In genomic region chrX:17692709-17693346, GRCh38 we compare ENCODE assay signal across 1 cellular context.
TF ChIP-seq lines count a peak whose summit lies in the region.

No MANE protein-coding gene starts in this region.

TF ChIP-seq in HEK293, 187 proteins besides CTCF, POLR2A, EP300 and RAD21 (continued from another document):
- TF ChIP-seq, protein P1, sequence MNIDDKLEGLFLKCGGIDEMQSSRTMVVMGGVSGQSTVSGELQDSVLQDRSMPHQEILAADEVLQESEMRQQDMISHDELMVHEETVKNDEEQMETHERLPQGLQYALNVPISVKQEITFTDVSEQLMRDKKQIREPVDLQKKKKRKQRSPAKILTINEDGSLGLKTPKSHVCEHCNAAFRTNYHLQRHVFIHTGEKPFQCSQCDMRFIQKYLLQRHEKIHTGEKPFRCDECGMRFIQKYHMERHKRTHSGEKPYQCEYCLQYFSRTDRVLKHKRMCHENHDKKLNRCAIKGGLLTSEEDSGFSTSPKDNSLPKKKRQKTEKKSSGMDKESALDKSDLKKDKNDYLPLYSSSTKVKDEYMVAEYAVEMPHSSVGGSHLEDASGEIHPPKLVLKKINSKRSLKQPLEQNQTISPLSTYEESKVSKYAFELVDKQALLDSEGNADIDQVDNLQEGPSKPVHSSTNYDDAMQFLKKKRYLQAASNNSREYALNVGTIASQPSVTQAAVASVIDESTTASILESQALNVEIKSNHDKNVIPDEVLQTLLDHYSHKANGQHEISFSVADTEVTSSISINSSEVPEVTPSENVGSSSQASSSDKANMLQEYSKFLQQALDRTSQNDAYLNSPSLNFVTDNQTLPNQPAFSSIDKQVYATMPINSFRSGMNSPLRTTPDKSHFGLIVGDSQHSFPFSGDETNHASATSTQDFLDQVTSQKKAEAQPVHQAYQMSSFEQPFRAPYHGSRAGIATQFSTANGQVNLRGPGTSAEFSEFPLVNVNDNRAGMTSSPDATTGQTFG (tag by site-specific recombination; IDR thresholded peaks at IDR 0.05; ENCODE audit: borderline replicate concordance) = no peak
- TF ChIP-seq ZNF660 (tag by site-specific recombination; IDR thresholded peaks at IDR 0.05) (peak; percentile 47; the same call in 1 of the 2 replicates), SCRT2 (tag by site-specific recombination; IDR thresholded peaks at IDR 0.05) (no peak), ZNF629 (tag by site-specific recombination; IDR thresholded peaks at IDR 0.05) (peak; percentile 90), PRDM1 (tag by site-specific recombination; IDR thresholded peaks at IDR 0.05) (no peak), ZNF112 (tag by site-specific recombination; IDR thresholded peaks at IDR 0.05) (no peak), ZNF114 (tag by site-specific recombination; IDR thresholded peaks at IDR 0.05) (no peak), ZNF26 (tag by site-specific recombination; IDR thresholded peaks at IDR 0.05) (no peak), ZNF518A (tag by site-specific recombination; conservative IDR thresholded peaks at IDR 0.05; ENCODE audit: low read depth) (no peak), ZNF837 (tag by site-specific recombination; IDR thresholded peaks at IDR 0.05) (no peak), ZNF133 (tag by site-specific recombination; IDR thresholded peaks at IDR 0.05) (no peak), ZNF510 (tag by site-specific recombination; IDR thresholded peaks at IDR 0.05; ENCODE audit: insufficient replicate concordance) (no peak), ZNF654 (tag by site-specific recombination; IDR thresholded peaks at IDR 0.05; ENCODE audit: low read depth) (no peak), PRDM10 (tag by site-specific recombination; IDR thresholded peaks at IDR 0.05) (0 out of 2 replicates have a peak, but pooled peaks have one; percentile 17), OVOL3 (tag by site-specific recombination; IDR thresholded peaks at IDR 0.05) (no peak), ZNF785 (tag by site-specific recombination; IDR thresholded peaks at IDR 0.05) (no peak), ZBTB8A (tag by site-specific recombination; IDR thresholded peaks at IDR 0.05) (peak; percentile 79), ZNF248 (tag by site-specific recombination; IDR thresholded peaks at IDR 0.05) (no peak), OSR2 (tag by site-specific recombination; IDR thresholded peaks at IDR 0.05) (peak; percentile 34; the same call in 1 of the 2 replicates)
- TF ChIP-seq, protein P2, sequence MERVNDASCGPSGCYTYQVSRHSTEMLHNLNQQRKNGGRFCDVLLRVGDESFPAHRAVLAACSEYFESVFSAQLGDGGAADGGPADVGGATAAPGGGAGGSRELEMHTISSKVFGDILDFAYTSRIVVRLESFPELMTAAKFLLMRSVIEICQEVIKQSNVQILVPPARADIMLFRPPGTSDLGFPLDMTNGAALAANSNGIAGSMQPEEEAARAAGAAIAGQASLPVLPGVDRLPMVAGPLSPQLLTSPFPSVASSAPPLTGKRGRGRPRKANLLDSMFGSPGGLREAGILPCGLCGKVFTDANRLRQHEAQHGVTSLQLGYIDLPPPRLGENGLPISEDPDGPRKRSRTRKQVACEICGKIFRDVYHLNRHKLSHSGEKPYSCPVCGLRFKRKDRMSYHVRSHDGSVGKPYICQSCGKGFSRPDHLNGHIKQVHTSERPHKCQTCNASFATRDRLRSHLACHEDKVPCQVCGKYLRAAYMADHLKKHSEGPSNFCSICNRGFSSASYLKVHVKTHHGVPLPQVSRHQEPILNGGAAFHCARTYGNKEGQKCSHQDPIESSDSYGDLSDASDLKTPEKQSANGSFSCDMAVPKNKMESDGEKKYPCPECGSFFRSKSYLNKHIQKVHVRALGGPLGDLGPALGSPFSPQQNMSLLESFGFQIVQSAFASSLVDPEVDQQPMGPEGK (tag by site-specific recombination; IDR thresholded peaks at IDR 0.05) = 0 out of 2 replicates have a peak, but pooled peaks have one; percentile 40
